ENCODE assay signal across 1 cellular context in the genomic region with DNA sequence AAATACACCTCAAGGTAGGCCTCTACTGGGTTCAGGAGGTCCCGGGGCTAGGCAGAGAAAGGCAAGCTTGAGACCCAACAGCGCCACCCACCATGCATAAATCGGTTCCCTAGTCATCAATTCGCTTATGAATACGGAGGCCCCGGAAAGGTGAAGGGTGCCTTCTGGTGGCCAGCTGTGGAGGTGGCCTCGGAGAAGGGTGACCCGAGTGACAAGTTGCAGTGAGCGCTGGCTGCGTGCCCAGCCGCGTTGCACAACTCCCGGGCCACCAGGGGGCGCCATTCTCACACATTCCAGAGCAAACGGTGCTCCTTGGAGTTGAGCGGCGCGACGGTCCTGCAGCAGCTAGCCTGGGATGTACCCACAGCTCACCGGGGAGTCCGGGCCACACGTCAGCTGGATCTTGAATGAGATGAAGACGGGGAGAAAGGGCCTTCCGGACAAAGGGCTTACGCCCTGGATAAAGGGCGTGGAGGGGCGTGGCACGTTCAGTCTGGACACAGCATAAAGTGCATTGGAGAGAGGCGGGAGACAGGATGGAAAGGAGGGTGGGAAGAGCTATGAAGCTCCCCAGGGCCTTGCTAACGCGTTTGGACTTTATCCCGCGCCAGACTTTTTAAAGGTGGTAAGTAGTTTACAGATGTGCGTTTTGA.
TF ChIP-seq lines count a peak whose summit lies in the region.

No MANE protein-coding gene starts in this region.

TF ChIP-seq in K562, 482 proteins besides CTCF, POLR2A, EP300 and RAD21 (continued from another document and continues in another):
- TF ChIP-seq, protein P1, sequence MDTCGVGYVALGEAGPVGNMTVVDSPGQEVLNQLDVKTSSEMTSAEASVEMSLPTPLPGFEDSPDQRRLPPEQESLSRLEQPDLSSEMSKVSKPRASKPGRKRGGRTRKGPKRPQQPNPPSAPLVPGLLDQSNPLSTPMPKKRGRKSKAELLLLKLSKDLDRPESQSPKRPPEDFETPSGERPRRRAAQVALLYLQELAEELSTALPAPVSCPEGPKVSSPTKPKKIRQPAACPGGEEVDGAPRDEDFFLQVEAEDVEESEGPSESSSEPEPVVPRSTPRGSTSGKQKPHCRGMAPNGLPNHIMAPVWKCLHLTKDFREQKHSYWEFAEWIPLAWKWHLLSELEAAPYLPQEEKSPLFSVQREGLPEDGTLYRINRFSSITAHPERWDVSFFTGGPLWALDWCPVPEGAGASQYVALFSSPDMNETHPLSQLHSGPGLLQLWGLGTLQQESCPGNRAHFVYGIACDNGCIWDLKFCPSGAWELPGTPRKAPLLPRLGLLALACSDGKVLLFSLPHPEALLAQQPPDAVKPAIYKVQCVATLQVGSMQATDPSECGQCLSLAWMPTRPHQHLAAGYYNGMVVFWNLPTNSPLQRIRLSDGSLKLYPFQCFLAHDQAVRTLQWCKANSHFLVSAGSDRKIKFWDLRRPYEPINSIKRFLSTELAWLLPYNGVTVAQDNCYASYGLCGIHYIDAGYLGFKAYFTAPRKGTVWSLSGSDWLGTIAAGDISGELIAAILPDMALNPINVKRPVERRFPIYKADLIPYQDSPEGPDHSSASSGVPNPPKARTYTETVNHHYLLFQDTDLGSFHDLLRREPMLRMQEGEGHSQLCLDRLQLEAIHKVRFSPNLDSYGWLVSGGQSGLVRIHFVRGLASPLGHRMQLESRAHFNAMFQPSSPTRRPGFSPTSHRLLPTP (IDR thresholded peaks at IDR 0.05; ENCODE audit: borderline replicate concordance, extremely low read depth, insufficient read length): no peak
- no peak for TF ChIP-seq TSC22D4 (tag; IDR thresholded peaks at IDR 0.05)
- TF ChIP-seq PTTG1 (tag; IDR thresholded peaks at IDR 0.05; ENCODE audit: low read depth): no peak
- no peak for TF ChIP-seq CHD4 (IDR thresholded peaks at IDR 0.05; ENCODE audit: insufficient read depth, insufficient replicate concordance, low read depth, low read length, poor library complexity, severe bottlenecking)
- peak; percentile 74; the same call in 1 of the 2 replicates for TF ChIP-seq CXXC5 (CRISPR knock-in tag; IDR thresholded peaks at IDR 0.05)
- no peak for TF ChIP-seq HDAC6 (IDR thresholded peaks at IDR 0.05; ENCODE audit: low read depth, low read length)
- TF ChIP-seq, protein P2, sequence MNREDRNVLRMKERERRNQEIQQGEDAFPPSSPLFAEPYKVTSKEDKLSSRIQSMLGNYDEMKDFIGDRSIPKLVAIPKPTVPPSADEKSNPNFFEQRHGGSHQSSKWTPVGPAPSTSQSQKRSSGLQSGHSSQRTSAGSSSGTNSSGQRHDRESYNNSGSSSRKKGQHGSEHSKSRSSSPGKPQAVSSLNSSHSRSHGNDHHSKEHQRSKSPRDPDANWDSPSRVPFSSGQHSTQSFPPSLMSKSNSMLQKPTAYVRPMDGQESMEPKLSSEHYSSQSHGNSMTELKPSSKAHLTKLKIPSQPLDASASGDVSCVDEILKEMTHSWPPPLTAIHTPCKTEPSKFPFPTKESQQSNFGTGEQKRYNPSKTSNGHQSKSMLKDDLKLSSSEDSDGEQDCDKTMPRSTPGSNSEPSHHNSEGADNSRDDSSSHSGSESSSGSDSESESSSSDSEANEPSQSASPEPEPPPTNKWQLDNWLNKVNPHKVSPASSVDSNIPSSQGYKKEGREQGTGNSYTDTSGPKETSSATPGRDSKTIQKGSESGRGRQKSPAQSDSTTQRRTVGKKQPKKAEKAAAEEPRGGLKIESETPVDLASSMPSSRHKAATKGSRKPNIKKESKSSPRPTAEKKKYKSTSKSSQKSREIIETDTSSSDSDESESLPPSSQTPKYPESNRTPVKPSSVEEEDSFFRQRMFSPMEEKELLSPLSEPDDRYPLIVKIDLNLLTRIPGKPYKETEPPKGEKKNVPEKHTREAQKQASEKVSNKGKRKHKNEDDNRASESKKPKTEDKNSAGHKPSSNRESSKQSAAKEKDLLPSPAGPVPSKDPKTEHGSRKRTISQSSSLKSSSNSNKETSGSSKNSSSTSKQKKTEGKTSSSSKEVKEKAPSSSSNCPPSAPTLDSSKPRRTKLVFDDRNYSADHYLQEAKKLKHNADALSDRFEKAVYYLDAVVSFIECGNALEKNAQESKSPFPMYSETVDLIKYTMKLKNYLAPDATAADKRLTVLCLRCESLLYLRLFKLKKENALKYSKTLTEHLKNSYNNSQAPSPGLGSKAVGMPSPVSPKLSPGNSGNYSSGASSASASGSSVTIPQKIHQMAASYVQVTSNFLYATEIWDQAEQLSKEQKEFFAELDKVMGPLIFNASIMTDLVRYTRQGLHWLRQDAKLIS (CRISPR knock-in tag; IDR thresholded peaks at IDR 0.05): 0 out of 2 replicates have a peak, but pooled peaks have one; percentile 67
- peak; percentile 71 for TF ChIP-seq TOE1 (IDR thresholded peaks at IDR 0.05; ENCODE audit: borderline replicate concordance)
- TF ChIP-seq TOE1 (CRISPR knock-in tag; IDR thresholded peaks at IDR 0.05; ENCODE audit: borderline replicate concordance, low read depth): peak; percentile 28; the same call in 1 of the 2 replicates
- TF ChIP-seq FUS (optimal IDR thresholded peaks at IDR 0.05; ENCODE audit: low read depth, low read length): no peak
- TF ChIP-seq POLR2AphosphoS5 (IDR thresholded peaks at IDR 0.05; ENCODE audit: control insufficient read depth, insufficient read depth, low read depth, low read length): peak; percentile 67
- no peak; the same call in 1 of the 2 replicates for TF ChIP-seq NFE2 (IDR thresholded peaks at IDR 0.05; ENCODE audit: low read depth)
- no peak for TF ChIP-seq RBM39 (optimal IDR thresholded peaks at IDR 0.05; ENCODE audit: low read depth, low read length)
- no peak for TF ChIP-seq SREBF2 (CRISPR knock-in tag; IDR thresholded peaks at IDR 0.05)
- peak; percentile 65; the same call in 1 of the 2 replicates for TF ChIP-seq FOSL1 (tag; conservative IDR thresholded peaks at IDR 0.05)
- no peak for TF ChIP-seq EZH2 (IDR thresholded peaks at IDR 0.05; ENCODE audit: borderline replicate concordance, low read depth, low read length)
- no peak for TF ChIP-seq ZFPM2 (CRISPR knock-in tag; IDR thresholded peaks at IDR 0.05)
- TF ChIP-seq BHLHE40 (IDR thresholded peaks at IDR 0.05; ENCODE audit: low read length): peak; percentile 44; the same call in 1 of the 2 replicates
- peak; percentile 94 for TF ChIP-seq TEAD2 (tag; IDR thresholded peaks at IDR 0.05)
- no peak for TF ChIP-seq ZNF668 (CRISPR knock-in tag; IDR thresholded peaks at IDR 0.05)
- TF ChIP-seq XRCC4 (IDR thresholded peaks at IDR 0.05; ENCODE audit: extremely low read depth, insufficient read depth, insufficient read length): no peak
- TF ChIP-seq ZNF175 (CRISPR knock-in tag; IDR thresholded peaks at IDR 0.05; ENCODE audit: low read depth): peak; percentile 69
- peak; percentile 38 for TF ChIP-seq ZNF384 (IDR thresholded peaks at IDR 0.05; ENCODE audit: low read depth, low read length)
- TF ChIP-seq, protein P3, sequence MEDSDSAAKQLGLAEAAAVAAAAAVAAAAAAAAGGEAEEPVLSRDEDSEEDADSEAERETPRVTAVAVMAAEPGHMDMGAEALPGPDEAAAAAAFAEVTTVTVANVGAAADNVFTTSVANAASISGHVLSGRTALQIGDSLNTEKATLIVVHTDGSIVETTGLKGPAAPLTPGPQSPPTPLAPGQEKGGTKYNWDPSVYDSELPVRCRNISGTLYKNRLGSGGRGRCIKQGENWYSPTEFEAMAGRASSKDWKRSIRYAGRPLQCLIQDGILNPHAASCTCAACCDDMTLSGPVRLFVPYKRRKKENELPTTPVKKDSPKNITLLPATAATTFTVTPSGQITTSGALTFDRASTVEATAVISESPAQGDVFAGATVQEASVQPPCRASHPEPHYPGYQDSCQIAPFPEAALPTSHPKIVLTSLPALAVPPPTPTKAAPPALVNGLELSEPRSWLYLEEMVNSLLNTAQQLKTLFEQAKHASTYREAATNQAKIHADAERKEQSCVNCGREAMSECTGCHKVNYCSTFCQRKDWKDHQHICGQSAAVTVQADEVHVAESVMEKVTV (CRISPR knock-in tag; IDR thresholded peaks at IDR 0.05): peak; percentile 96
- no peak for TF ChIP-seq ZNF76 (CRISPR knock-in tag; IDR thresholded peaks at IDR 0.05; ENCODE audit: borderline replicate concordance)
- no peak for TF ChIP-seq ZNF778 (CRISPR knock-in tag; IDR thresholded peaks at IDR 0.05)
- no peak for TF ChIP-seq SMARCA5 (IDR thresholded peaks at IDR 0.05)
- TF ChIP-seq, protein P4, sequence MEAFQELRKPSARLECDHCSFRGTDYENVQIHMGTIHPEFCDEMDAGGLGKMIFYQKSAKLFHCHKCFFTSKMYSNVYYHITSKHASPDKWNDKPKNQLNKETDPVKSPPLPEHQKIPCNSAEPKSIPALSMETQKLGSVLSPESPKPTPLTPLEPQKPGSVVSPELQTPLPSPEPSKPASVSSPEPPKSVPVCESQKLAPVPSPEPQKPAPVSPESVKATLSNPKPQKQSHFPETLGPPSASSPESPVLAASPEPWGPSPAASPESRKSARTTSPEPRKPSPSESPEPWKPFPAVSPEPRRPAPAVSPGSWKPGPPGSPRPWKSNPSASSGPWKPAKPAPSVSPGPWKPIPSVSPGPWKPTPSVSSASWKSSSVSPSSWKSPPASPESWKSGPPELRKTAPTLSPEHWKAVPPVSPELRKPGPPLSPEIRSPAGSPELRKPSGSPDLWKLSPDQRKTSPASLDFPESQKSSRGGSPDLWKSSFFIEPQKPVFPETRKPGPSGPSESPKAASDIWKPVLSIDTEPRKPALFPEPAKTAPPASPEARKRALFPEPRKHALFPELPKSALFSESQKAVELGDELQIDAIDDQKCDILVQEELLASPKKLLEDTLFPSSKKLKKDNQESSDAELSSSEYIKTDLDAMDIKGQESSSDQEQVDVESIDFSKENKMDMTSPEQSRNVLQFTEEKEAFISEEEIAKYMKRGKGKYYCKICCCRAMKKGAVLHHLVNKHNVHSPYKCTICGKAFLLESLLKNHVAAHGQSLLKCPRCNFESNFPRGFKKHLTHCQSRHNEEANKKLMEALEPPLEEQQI (IDR thresholded peaks at IDR 0.05): peak; percentile 81; the same call in 1 of the 2 replicates
- no peak for TF ChIP-seq COPS2 (conservative IDR thresholded peaks at IDR 0.05)
- peak; percentile 21; the same call in 1 of the 2 replicates for TF ChIP-seq MAFK (IDR thresholded peaks at IDR 0.05; ENCODE audit: low read length)
- TF ChIP-seq, protein P5, sequence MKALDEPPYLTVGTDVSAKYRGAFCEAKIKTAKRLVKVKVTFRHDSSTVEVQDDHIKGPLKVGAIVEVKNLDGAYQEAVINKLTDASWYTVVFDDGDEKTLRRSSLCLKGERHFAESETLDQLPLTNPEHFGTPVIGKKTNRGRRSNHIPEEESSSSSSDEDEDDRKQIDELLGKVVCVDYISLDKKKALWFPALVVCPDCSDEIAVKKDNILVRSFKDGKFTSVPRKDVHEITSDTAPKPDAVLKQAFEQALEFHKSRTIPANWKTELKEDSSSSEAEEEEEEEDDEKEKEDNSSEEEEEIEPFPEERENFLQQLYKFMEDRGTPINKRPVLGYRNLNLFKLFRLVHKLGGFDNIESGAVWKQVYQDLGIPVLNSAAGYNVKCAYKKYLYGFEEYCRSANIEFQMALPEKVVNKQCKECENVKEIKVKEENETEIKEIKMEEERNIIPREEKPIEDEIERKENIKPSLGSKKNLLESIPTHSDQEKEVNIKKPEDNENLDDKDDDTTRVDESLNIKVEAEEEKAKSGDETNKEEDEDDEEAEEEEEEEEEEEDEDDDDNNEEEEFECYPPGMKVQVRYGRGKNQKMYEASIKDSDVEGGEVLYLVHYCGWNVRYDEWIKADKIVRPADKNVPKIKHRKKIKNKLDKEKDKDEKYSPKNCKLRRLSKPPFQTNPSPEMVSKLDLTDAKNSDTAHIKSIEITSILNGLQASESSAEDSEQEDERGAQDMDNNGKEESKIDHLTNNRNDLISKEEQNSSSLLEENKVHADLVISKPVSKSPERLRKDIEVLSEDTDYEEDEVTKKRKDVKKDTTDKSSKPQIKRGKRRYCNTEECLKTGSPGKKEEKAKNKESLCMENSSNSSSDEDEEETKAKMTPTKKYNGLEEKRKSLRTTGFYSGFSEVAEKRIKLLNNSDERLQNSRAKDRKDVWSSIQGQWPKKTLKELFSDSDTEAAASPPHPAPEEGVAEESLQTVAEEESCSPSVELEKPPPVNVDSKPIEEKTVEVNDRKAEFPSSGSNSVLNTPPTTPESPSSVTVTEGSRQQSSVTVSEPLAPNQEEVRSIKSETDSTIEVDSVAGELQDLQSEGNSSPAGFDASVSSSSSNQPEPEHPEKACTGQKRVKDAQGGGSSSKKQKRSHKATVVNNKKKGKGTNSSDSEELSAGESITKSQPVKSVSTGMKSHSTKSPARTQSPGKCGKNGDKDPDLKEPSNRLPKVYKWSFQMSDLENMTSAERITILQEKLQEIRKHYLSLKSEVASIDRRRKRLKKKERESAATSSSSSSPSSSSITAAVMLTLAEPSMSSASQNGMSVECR (CRISPR knock-in tag; IDR thresholded peaks at IDR 0.05): 0 out of 2 replicates have a peak, but pooled peaks have one; percentile 33
- no peak for TF ChIP-seq POU5F1 (IDR thresholded peaks at IDR 0.05; ENCODE audit: borderline replicate concordance, low read depth, low read length, partially characterized antibody)
- TF ChIP-seq HDAC8 (tag; IDR thresholded peaks at IDR 0.05): no peak
- TF ChIP-seq, protein P6, sequence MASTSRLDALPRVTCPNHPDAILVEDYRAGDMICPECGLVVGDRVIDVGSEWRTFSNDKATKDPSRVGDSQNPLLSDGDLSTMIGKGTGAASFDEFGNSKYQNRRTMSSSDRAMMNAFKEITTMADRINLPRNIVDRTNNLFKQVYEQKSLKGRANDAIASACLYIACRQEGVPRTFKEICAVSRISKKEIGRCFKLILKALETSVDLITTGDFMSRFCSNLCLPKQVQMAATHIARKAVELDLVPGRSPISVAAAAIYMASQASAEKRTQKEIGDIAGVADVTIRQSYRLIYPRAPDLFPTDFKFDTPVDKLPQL (IDR thresholded peaks at IDR 0.05; ENCODE audit: extremely low read depth, insufficient read length): no peak
- no peak for TF ChIP-seq ZNF217 (CRISPR knock-in tag; IDR thresholded peaks at IDR 0.05)
- no peak for TF ChIP-seq ZNF644 (tag; IDR thresholded peaks at IDR 0.05; ENCODE audit: low read depth)
- TF ChIP-seq, protein P7, sequence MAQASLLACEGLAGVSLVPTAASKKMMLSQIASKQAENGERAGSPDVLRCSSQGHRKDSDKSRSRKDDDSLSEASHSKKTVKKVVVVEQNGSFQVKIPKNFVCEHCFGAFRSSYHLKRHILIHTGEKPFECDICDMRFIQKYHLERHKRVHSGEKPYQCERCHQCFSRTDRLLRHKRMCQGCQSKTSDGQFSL (CRISPR knock-in tag; IDR thresholded peaks at IDR 0.05): no peak
- TF ChIP-seq, protein P7 (tag; IDR thresholded peaks at IDR 0.05): no peak
- TF ChIP-seq ZNF184 (CRISPR knock-in tag; IDR thresholded peaks at IDR 0.05): no peak
- TF ChIP-seq PYGO2 (tag; IDR thresholded peaks at IDR 0.05): no peak
- no peak for TF ChIP-seq KDM5B (IDR thresholded peaks at IDR 0.05; ENCODE audit: insufficient replicate concordance, low read depth, low read length)
- no peak for TF ChIP-seq POLR2B (IDR thresholded peaks at IDR 0.05; ENCODE audit: low read depth, partially characterized antibody)
